In genomic region chr16:8712589-8713361, GRCh38 we compare ENCODE assay signal across 12 cellular contexts. TPM values are rescaled to one million over a fixed set of nuclear protein-coding genes. Genes with fewer than 3 reads are reported as not detected.
DNase-seq lines count a peak whose midpoint lies in the region; ATAC-seq and TF ChIP-seq lines count a peak whose summit lies in the region.
"Had no signal": no experiment of that assay in that cellular context is flagged by ENCODE, and none has a peak within 500 bp of the region (broad histone marks: within the 10 kb centered on the region; RNA-seq: fewer than 3 reads in every experiment).

No MANE protein-coding gene starts in this region.

- WGBS in hepatocyte (ENCODE audit: low lambda C conversion rate, missing lambda C conversion rate): 30% methylated on average over 27 of the region's 27 CpGs

- H3K9me3 ChIP-seq in NT2/D1 (ENCODE audit: insufficient read depth, low read length): peaks cover 4% of the 10 kb centered on the region; the same call in 1 of the 2 replicates
- no peaks in the 10 kb centered on the region for H3K9me3 ChIP-seq in hepatocyte (ENCODE audit: low read depth)
- no peaks in the 10 kb centered on the region for H3K9me3 ChIP-seq in parathyroid adenoma (ENCODE audit: control insufficient read depth, low read length)

- no peak for TF ChIP-seq CTCF in hepatocyte (IDR thresholded peaks at IDR 0.05; ENCODE audit: poor library complexity)
- TF ChIP-seq CTCF in parathyroid adenoma (IDR thresholded peaks at IDR 0.05): no peak

- H3K36me3 ChIP-seq in NT2/D1 (ENCODE audit: insufficient read depth, insufficient read length, low read length) (no peaks in the 10 kb centered on the region), hepatocyte (replicated peaks; ENCODE audit: insufficient read depth, low read depth) (no peaks in the 10 kb centered on the region), parathyroid adenoma (ENCODE audit: control insufficient read depth, insufficient read depth, low read length) (no peaks in the 10 kb centered on the region)
- H3K36me3 ChIP-seq: lower lobe of right lung had no signal

- ATAC-seq in GM19035 (IDR thresholded peaks at IDR 0.05; ENCODE audit: unreplicated experiment): no peak
- ATAC-seq: activated CD8-positive, alpha-beta T cell treated with anti-CD3 and anti-CD28 coated beads for 36 hours; lower lobe of right lung had no signal

- DNase-seq in NCI-H1105 treated with DMSO at 0.1 percent for 48 hours (lab: John Stamatoyannopoulos, UW) (peak; percentile 77), NT2/D1 (ENCODE audit: low read depth, low spot score) (peak; percentile 33), hepatocyte (ENCODE audit: low spot score) (peak; percentile 27), epidermal melanocyte (ENCODE audit: insufficient read length, low spot score) (no peak), mesenteric fat pad (ENCODE audit: low spot score) (no peak), NOMO-1 treated with DMSO at 0.1 percent for 48 hours (lab: John Stamatoyannopoulos, UW; ENCODE audit: unreplicated experiment) (no peak)
- DNase-seq: activated CD8-positive, alpha-beta T cell treated with anti-CD3 and anti-CD28 coated beads for 36 hours; dermis blood vessel endothelial cell; foreskin melanocyte; lower lobe of right lung had no signal

- H3K9me2 ChIP-seq in hepatocyte (replicated peaks; ENCODE audit: insufficient read depth): no peaks in the 10 kb centered on the region

- peaks cover 4% of the 10 kb centered on the region for H4K20me1 ChIP-seq in hepatocyte (ENCODE audit: insufficient read depth, poor library complexity, severe bottlenecking)

- H3K4me3 ChIP-seq in NT2/D1 (ENCODE audit: insufficient read length, low read depth) (no peak overlapping the region), hepatocyte (no peak overlapping the region), parathyroid adenoma (ENCODE audit: low read depth, low read length) (no peak overlapping the region)
- H3K4me3 ChIP-seq: lower lobe of right lung had no signal

- no peak overlapping the region for H3K9ac ChIP-seq in NT2/D1 (ENCODE audit: insufficient read length, low read depth)
- H3K9ac ChIP-seq in parathyroid adenoma: no peak overlapping the region

- H3K4me2 ChIP-seq in hepatocyte (peak overlapping the region; percentile 69), parathyroid adenoma (ENCODE audit: low read length) (no peak overlapping the region)

- H3K4me1 ChIP-seq in NT2/D1 (ENCODE audit: insufficient read depth, insufficient read length): peaks cover 3% of the 10 kb centered on the region
- no peaks in the 10 kb centered on the region for H3K4me1 ChIP-seq in hepatocyte (ENCODE audit: insufficient read depth)
- peaks cover 2% of the 10 kb centered on the region for H3K4me1 ChIP-seq in parathyroid adenoma
- H3K4me1 ChIP-seq: lower lobe of right lung had no signal

- H3K79me2 ChIP-seq in hepatocyte (peaks cover 5% of the 10 kb centered on the region), parathyroid adenoma (no peaks in the 10 kb centered on the region)

- H3K27ac ChIP-seq in hepatocyte: no peak overlapping the region
- H3K27ac ChIP-seq in parathyroid adenoma: no peak overlapping the region
- H3K27ac ChIP-seq: lower lobe of right lung had no signal

- H2AFZ ChIP-seq in hepatocyte: no peak overlapping the region
- H2AFZ ChIP-seq in parathyroid adenoma: peak overlapping the region; percentile 79

- H3K27me3 ChIP-seq in NT2/D1 (ENCODE audit: insufficient read depth, insufficient read length) (peaks cover 2% of the 10 kb centered on the region), hepatocyte (no peaks in the 10 kb centered on the region), parathyroid adenoma (ENCODE audit: control insufficient read depth, insufficient read depth, low read length) (no peaks in the 10 kb centered on the region)

RNA-seq across cellular contexts. Expression of gene ABAT, which starts 38.4 kb away (rescaled TPM):
- total RNA-seq in hepatocyte: 50.1 and 59.1 TPM in 2 replicates
- polyA plus RNA-seq in hepatocyte: 18.8 and 31.2 TPM in 2 replicates
- 4.4 TPM for total RNA-seq in mesenteric fat pad

Comparison
In these comparisons a context has a peak if more than half of its experiments do, and no peak if none do; other contexts are left out.
1. DNase-seq: peak in NCI-H1105 treated with DMSO at 0.1 percent for 48 hours (single experiment), NT2/D1 (single experiment) and hepatocyte (single experiment); none in epidermal melanocyte (single experiment), mesenteric fat pad (single experiment) and NOMO-1 treated with DMSO at 0.1 percent for 48 hours (single experiment).